ENCODE assay signal across 23 cellular contexts in genomic region chr5:171295801-171296200, GRCh38. TPM values are rescaled to one million over a fixed set of nuclear protein-coding genes. Genes with fewer than 3 reads are reported as not detected.
DNase-seq lines count a peak whose midpoint lies in the region; ATAC-seq and TF ChIP-seq lines count a peak whose summit lies in the region.
"Had no signal": no experiment of that assay in that cellular context is flagged by ENCODE, and none has a peak within 500 bp of the region (broad histone marks: within the 10 kb centered on the region; RNA-seq: fewer than 3 reads in every experiment).

No MANE protein-coding gene starts in this region.

- H4K20me1 ChIP-seq in SK-N-SH (ENCODE audit: insufficient read depth), result no peaks in the 10 kb centered on the region
- H4K20me1 ChIP-seq in PC-3 (ENCODE audit: low read length), result no peaks in the 10 kb centered on the region
- H4K20me1 ChIP-seq: BLaER1 had no signal

- no peak for TF ChIP-seq EP300 in SK-N-SH (IDR thresholded peaks at IDR 0.05; ENCODE audit: borderline replicate concordance in 1 of 2, low read depth in 1 of 2, low read length in 1 of 2)

- BruUV-seq in PC-3 (replicated peaks; lab: Mats Ljungman, UMichigan), result no TSS peak

- TF ChIP-seq CTCF in SK-N-SH (IDR thresholded peaks at IDR 0.05) (no peak), PC-3 (conservative IDR thresholded peaks at IDR 0.05; ENCODE audit: low read depth, low read length) (no peak)

- H3K18ac ChIP-seq in neuronal stem cell (ENCODE audit: low read length), result no peak overlapping the region

- no peaks in the 10 kb centered on the region for H3K9me2 ChIP-seq in SK-N-SH
- no peaks in the 10 kb centered on the region for H3K9me2 ChIP-seq in PC-3 (replicated peaks; ENCODE audit: low read length)

- POLR2A ChIA-PET in SK-N-SH (lab: Yijun Ruan, JAX), result no interaction called here
- POLR2A ChIA-PET in PC-3 (lab: Charles Lee; ENCODE audit: unreplicated experiment), result no interaction called here

- H3K27me3 Mint-ChIP-seq in activated CD4-positive, alpha-beta T cell treated with anti-CD3 and anti-CD28 coated beads, Interleukin-2, amount 10 ng/mL, durations not matched to agents 24 days and 14 days, result peaks cover 11% of the 10 kb centered on the region

- no peaks in the 10 kb centered on the region for H3K36me3 Mint-ChIP-seq in activated CD4-positive, alpha-beta T cell treated with anti-CD3 and anti-CD28 coated beads, Interleukin-2, amount 10 ng/mL, durations not matched to agents 24 days and 14 days (ENCODE audit: low read depth)

- H3K9me3 Mint-ChIP-seq in activated CD4-positive, alpha-beta T cell treated with anti-CD3 and anti-CD28 coated beads, Interleukin-2, amount 10 ng/mL, durations not matched to agents 24 days and 14 days, result no peaks in the 10 kb centered on the region
- H3K9me3 Mint-ChIP-seq: CD4-positive, alpha-beta T cell had no signal

- no peaks in the 10 kb centered on the region for H3K79me1 ChIP-seq in neuronal stem cell (ENCODE audit: low read depth, low read length)

- 90% methylated on average over 5 of the region's 5 CpGs for WGBS in SK-N-SH (ENCODE audit: low lambda C conversion rate)
- no CpG with 5 or more reads among the region's 5 CpGs for WGBS in neuronal stem cell (ENCODE audit: extremely low coverage in 2 of 2, insufficient read length in 2 of 2, insufficient replicate concordance in 1 of 2), 2 donors

- no peak for TF ChIP-seq RAD21 in SK-N-SH (IDR thresholded peaks at IDR 0.05; ENCODE audit: low read length)

- H3K4me1 Mint-ChIP-seq in activated CD4-positive, alpha-beta T cell treated with anti-CD3 and anti-CD28 coated beads, Interleukin-2, amount 10 ng/mL, durations not matched to agents 24 days and 14 days, result no peaks in the 10 kb centered on the region

- H3F3A ChIP-seq in SK-N-SH (replicated peaks; ENCODE audit: insufficient read depth), result peaks cover 24% of the 10 kb centered on the region
- no peaks in the 10 kb centered on the region for H3F3A ChIP-seq in PC-3 (ENCODE audit: low read length, unreplicated experiment)

- H2BK5ac ChIP-seq in neuronal stem cell (ENCODE audit: low read length), result no peak overlapping the region

- CTCF ChIA-PET in SK-N-SH (lab: Yijun Ruan, JAX) (interaction anchor here (1.4 kb wide), 1 partner anchor 14 kb away, joined by 3 read pairs; the partner anchor contains the start of gene TLX3), PC-3 (lab: Charles Lee) (no interaction called here)

- H2AK5ac ChIP-seq in neuronal stem cell (ENCODE audit: low read depth, low read length), result no peak overlapping the region

- H3K79me2 ChIP-seq in SK-N-SH (ENCODE audit: insufficient read depth) (no peaks in the 10 kb centered on the region), PC-3 (ENCODE audit: low read length) (no peaks in the 10 kb centered on the region)

- peak; percentile 41; the same call in 2 of the 3 replicates for ATAC-seq in SK-N-SH treated with all-trans-retinoic acid at 6 μM for 48 hours
- peak; percentile 43 for ATAC-seq in PC-3
- no peak for ATAC-seq in GM18498 (IDR thresholded peaks at IDR 0.05; ENCODE audit: unreplicated experiment)
- ATAC-seq: Panc1 had no signal

- no peaks in the 10 kb centered on the region for H3K27me3 ChIP-seq in SK-N-SH (ENCODE audit: insufficient read depth)
- H3K27me3 ChIP-seq in PC-3 (ENCODE audit: low read length), result no peaks in the 10 kb centered on the region
- H3K27me3 ChIP-seq in neuronal stem cell (ENCODE audit: control insufficient read depth in 3 of 3, insufficient read depth in 3 of 3, low read depth in 1 of 3, low read length in 3 of 3), result no peaks in the 10 kb centered on the region
- H3K27me3 ChIP-seq: BLaER1, MG63, SJCRH30 had no signal

- H2BK12ac ChIP-seq in neuronal stem cell (ENCODE audit: low read length), result no peak overlapping the region

- H3K4me3 Mint-ChIP-seq in activated CD4-positive, alpha-beta T cell treated with anti-CD3 and anti-CD28 coated beads, Interleukin-2, amount 10 ng/mL, durations not matched to agents 24 days and 14 days, result no peak overlapping the region
- H3K4me3 Mint-ChIP-seq: CD4-positive, alpha-beta T cell had no signal

- H3K4me2 ChIP-seq in SK-N-SH (no peak overlapping the region), PC-3 (ENCODE audit: low read length) (no peak overlapping the region), neuronal stem cell (ENCODE audit: insufficient read depth, low read length, poor library complexity, severe bottlenecking) (no peak overlapping the region)
- H3K4me2 ChIP-seq: BLaER1 had no signal

- H3K27ac ChIP-seq in SK-N-SH (ENCODE audit: low read depth in 2 of 2, low read length in 1 of 2) (peak overlapping the region in 1 of 2 experiments; percentile 37; a peak in 1 of 4 replicates), PC-3 (ENCODE audit: low read length) (no peak overlapping the region), neuronal stem cell (replicated peaks; ENCODE audit: low read length) (no peak overlapping the region)
- H3K27ac ChIP-seq: 22Rv1, BLaER1, SJCRH30 had no signal

- intact Hi-C loops in PC-3 (cut with micrococcal nuclease), result no loop called here
- intact Hi-C loops in activated CD4-positive, alpha-beta T cell treated with anti-CD3 and anti-CD28 coated beads, Interleukin-2, amount 10 ng/mL, durations not matched to agents 24 days and 14 days (cut with micrococcal nuclease), result no loop called here

- no peak overlapping the region for H3K14ac ChIP-seq in neuronal stem cell (ENCODE audit: low read length)

- H3K36me3 ChIP-seq in SK-N-SH (replicated peaks in 1 of 2; ENCODE audit: control insufficient read depth in 1 of 2, insufficient read depth in 2 of 2, low read length in 1 of 2) (peaks cover 2 to 9% of the 10 kb centered on the region in 2 experiments), PC-3 (ENCODE audit: low read depth, low read length) (no peaks in the 10 kb centered on the region), neuronal stem cell (replicated peaks in 1 of 2; ENCODE audit: control insufficient read depth in 2 of 2, insufficient read depth in 2 of 2, low read length in 2 of 2) (peaks cover 1 to 38% of the 10 kb centered on the region in 2 donors)
- H3K36me3 ChIP-seq: BLaER1, MG63, SJCRH30 had no signal

- H3K9me3 ChIP-seq in SK-N-SH, result no peaks in the 10 kb centered on the region
- H3K9me3 ChIP-seq in PC-3 (ENCODE audit: low read length), result no peaks in the 10 kb centered on the region
- no peaks in the 10 kb centered on the region for H3K9me3 ChIP-seq in neuronal stem cell (replicated peaks in 1 of 2; ENCODE audit: control insufficient read depth in 2 of 2, insufficient read depth in 1 of 2, low read depth in 1 of 2, low read length in 2 of 2)
- H3K9me3 ChIP-seq: BLaER1, MG63, SJCRH30 had no signal

- H2AFZ ChIP-seq in SK-N-SH (ENCODE audit: low read depth) (no peak overlapping the region), PC-3 (ENCODE audit: low read length) (no peak overlapping the region), neuronal stem cell (ENCODE audit: low read length) (no peak overlapping the region)

- no peak overlapping the region for H2BK15ac ChIP-seq in neuronal stem cell (ENCODE audit: low read length)

- no peak overlapping the region for H3K23ac ChIP-seq in neuronal stem cell (ENCODE audit: low read depth, low read length, poor library complexity)

- H3K4me3 ChIP-seq in SK-N-SH (ENCODE audit: low read depth in 2 of 2, low read length in 1 of 2) (no peak overlapping the region), PC-3 (ENCODE audit: low read length) (no peak overlapping the region), neuronal stem cell (ENCODE audit: low read length in 2 of 2) (no peak overlapping the region)
- H3K4me3 ChIP-seq: BLaER1, MG63, SJCRH30 had no signal

- H3K4me1 ChIP-seq in SK-N-SH (ENCODE audit: control insufficient read depth in 1 of 2, insufficient read depth in 2 of 2, low read depth in 1 of 2, low read length in 1 of 2) (peaks cover 17 to 38% of the 10 kb centered on the region in 2 experiments), PC-3 (ENCODE audit: insufficient read depth, low read length) (peaks cover 7% of the 10 kb centered on the region; the same call in 1 of the 2 replicates), neuronal stem cell (ENCODE audit: control insufficient read depth in 2 of 2, insufficient read depth in 1 of 2, low read depth in 1 of 2, low read length in 2 of 2) (no peaks in the 10 kb centered on the region)
- H3K4me1 ChIP-seq: BLaER1 had no signal

- H2BK120ac ChIP-seq in neuronal stem cell (ENCODE audit: low read depth, low read length), result no peak overlapping the region

- H3K4ac ChIP-seq in neuronal stem cell (ENCODE audit: low read length), result no peak overlapping the region

- H3K9ac ChIP-seq in SK-N-SH (no peak overlapping the region), PC-3 (ENCODE audit: low read length) (no peak overlapping the region), neuronal stem cell (ENCODE audit: low read depth, low read length, poor library complexity) (no peak overlapping the region)
- H3K9ac ChIP-seq: BLaER1 had no signal

- no peak overlapping the region for H4K91ac ChIP-seq in neuronal stem cell (ENCODE audit: low read depth, low read length, poor library complexity)

- H3K27ac Mint-ChIP-seq in activated CD4-positive, alpha-beta T cell treated with anti-CD3 and anti-CD28 coated beads, Interleukin-2, amount 10 ng/mL, durations not matched to agents 24 days and 14 days, result no peak overlapping the region
- H3K27ac Mint-ChIP-seq: CD4-positive, alpha-beta T cell had no signal

- DNase-seq in SK-N-SH, result no peak
- DNase-seq in PC-3, result peak; percentile 63
- DNase-seq in islet precursor cell, result peak; percentile 85
- DNase-seq in RKO (ENCODE audit: low spot score), result no peak
- no peak for DNase-seq in neuronal stem cell (ENCODE audit: low spot score)
- no peak for DNase-seq in activated CD4-positive, alpha-beta T cell treated with anti-CD3 and anti-CD28 coated beads, Interleukin-2, amount 10 ng/mL, durations not matched to agents 24 days and 14 days
- DNase-seq: ACHN; CD4-positive, alpha-beta T cell; COR-L47; GDM1; Karpas-422; MG63; NCI-H1417; NCI-H187 treated with DMSO at 0.1 percent for 48 hours; NCI-H2107; SJCRH30 had no signal

- no peak overlapping the region for H4K8ac ChIP-seq in neuronal stem cell (ENCODE audit: low read depth, low read length)

TF ChIP-seq in SK-N-SH treated with all-trans-retinoic acid at 6 μM for 48 hours, 23 proteins besides CTCF, POLR2A, EP300 and RAD21 (continues in another document):
- TF ChIP-seq RARB (CRISPR knock-in tag; IDR thresholded peaks at IDR 0.05), result no peak

TF ChIP-seq in SK-N-SH, 30 proteins besides CTCF, POLR2A, EP300 and RAD21:
- no peak for TF ChIP-seq GATA2 (CRISPR knock-in tag; IDR thresholded peaks at IDR 0.05)

RNA-seq across cellular contexts. Expression of gene TLX3, which starts 13.2 kb away (rescaled TPM):
- polyA plus RNA-seq in SK-N-SH (2012; rRNA removed), result 3.6 and 4.7 TPM in 2 replicates
- 2.6 and 4.2 TPM in 2 replicates for polyA plus RNA-seq in SK-N-SH (2012; cell fraction: cytosol; rRNA removed)
- 5.8 and 10.6 TPM in 2 replicates for polyA plus RNA-seq in SK-N-SH (2012; cell fraction: nucleus; rRNA removed)
- not detected in 2 replicates for total RNA-seq in PC-3 (2014; rRNA removed)
- polyA plus RNA-seq in neuronal stem cell (2013, experiment 1 of 2), result not detected
- not detected for polyA plus RNA-seq in neuronal stem cell (2013, experiment 2 of 2)
- total RNA-seq in activated CD4-positive, alpha-beta T cell treated with anti-CD3 and anti-CD28 coated beads, Interleukin-2, amount 10 ng/mL, durations not matched to agents 24 days and 14 days, result not detected in 2 replicates
- total RNA-seq: CD4-positive, alpha-beta T cell; H1; NCI-H460 had no signal
- polyA plus RNA-seq: H1 had no signal

Comparison
In these comparisons a context has a peak if more than half of its experiments do, and no peak if none do; other contexts are left out.
1. DNase-seq: peak in PC-3 (single experiment) and islet precursor cell (single experiment); none in SK-N-SH (single experiment), RKO (single experiment), neuronal stem cell (single experiment) and activated CD4-positive, alpha-beta T cell treated with anti-CD3 and anti-CD28 coated beads, Interleukin-2, amount 10 ng/mL, durations not matched to agents 24 days and 14 days (single experiment).